In the genomic region with DNA sequence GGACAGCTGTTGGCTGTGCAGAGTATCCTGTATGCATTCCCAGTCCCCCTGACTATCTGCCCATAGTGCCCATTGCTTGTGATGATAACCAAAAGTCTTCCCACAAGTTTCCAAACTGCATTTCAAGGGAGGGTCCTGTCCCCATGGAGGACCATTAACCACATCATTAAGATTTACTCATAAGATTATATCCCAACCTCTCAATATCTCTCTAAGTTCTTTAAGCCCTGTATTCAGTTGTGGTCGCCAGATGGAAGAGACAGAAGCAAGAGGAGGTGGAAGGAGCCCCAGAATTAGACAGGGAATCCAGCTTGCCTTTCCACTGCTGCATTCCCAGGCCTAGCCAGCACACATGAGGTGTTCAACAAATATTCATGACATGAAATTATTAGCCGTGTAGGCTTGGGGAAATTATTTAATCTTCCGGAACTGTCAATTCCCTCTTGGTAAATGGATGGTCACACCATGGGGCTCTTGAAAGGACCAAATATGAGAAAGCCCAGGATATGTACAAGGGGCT, we compare ENCODE assay signal across 1 cellular context.
TF ChIP-seq lines count a peak whose summit lies in the region.

No MANE protein-coding gene starts in this region.

TF ChIP-seq in IMR-90, 13 proteins besides CTCF, POLR2A, EP300 and RAD21:
- TF ChIP-seq MAFK (IDR thresholded peaks at IDR 0.05; ENCODE audit: low read depth, low read length): no peak
- TF ChIP-seq SMC3 (IDR thresholded peaks at IDR 0.05; ENCODE audit: low read depth, low read length): no peak
- no peak for TF ChIP-seq CEBPB (IDR thresholded peaks at IDR 0.05; ENCODE audit: low read depth, low read length)
- TF ChIP-seq FOS (IDR thresholded peaks at IDR 0.05; ENCODE audit: low read depth, low read length): no peak
- no peak for TF ChIP-seq NFE2L2 (IDR thresholded peaks at IDR 0.05; ENCODE audit: low read depth, low read length)
- no peak for TF ChIP-seq MAZ (IDR thresholded peaks at IDR 0.05; ENCODE audit: borderline replicate concordance, low read depth, low read length)
- TF ChIP-seq RFX5 (IDR thresholded peaks at IDR 0.05; ENCODE audit: low read depth, low read length): no peak
- TF ChIP-seq, protein P1, sequence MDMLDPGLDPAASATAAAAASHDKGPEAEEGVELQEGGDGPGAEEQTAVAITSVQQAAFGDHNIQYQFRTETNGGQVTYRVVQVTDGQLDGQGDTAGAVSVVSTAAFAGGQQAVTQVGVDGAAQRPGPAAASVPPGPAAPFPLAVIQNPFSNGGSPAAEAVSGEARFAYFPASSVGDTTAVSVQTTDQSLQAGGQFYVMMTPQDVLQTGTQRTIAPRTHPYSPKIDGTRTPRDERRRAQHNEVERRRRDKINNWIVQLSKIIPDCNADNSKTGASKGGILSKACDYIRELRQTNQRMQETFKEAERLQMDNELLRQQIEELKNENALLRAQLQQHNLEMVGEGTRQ (IDR thresholded peaks at IDR 0.05; ENCODE audit: low read depth, low read length): no peak
- no peak for TF ChIP-seq RCOR1 (IDR thresholded peaks at IDR 0.05; ENCODE audit: insufficient replicate concordance, low read length)
- TF ChIP-seq, protein P2, sequence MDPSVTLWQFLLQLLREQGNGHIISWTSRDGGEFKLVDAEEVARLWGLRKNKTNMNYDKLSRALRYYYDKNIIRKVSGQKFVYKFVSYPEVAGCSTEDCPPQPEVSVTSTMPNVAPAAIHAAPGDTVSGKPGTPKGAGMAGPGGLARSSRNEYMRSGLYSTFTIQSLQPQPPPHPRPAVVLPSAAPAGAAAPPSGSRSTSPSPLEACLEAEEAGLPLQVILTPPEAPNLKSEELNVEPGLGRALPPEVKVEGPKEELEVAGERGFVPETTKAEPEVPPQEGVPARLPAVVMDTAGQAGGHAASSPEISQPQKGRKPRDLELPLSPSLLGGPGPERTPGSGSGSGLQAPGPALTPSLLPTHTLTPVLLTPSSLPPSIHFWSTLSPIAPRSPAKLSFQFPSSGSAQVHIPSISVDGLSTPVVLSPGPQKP (IDR thresholded peaks at IDR 0.05; ENCODE audit: borderline replicate concordance, low read depth, low read length): no peak
- no peak for TF ChIP-seq BHLHE40 (IDR thresholded peaks at IDR 0.05; ENCODE audit: low read depth, low read length)
- TF ChIP-seq MXI1 (IDR thresholded peaks at IDR 0.05; ENCODE audit: borderline replicate concordance, low read depth, low read length): no peak
- TF ChIP-seq CHD1 (IDR thresholded peaks at IDR 0.05; ENCODE audit: low read depth, low read length): no peak
